ENCODE assay signal across 10 cellular contexts in genomic region chr21:35027558-35028450, GRCh38. TPM values are rescaled to one million over a fixed set of nuclear protein-coding genes. Genes with fewer than 3 reads are reported as not detected.
DNase-seq lines count a peak whose midpoint lies in the region; ATAC-seq and TF ChIP-seq lines count a peak whose summit lies in the region.
"Had no signal": no experiment of that assay in that cellular context is flagged by ENCODE, and none has a peak within 500 bp of the region (broad histone marks: within the 10 kb centered on the region; RNA-seq: fewer than 3 reads in every experiment).

No MANE protein-coding gene starts in this region.

- H3K27me3 ChIP-seq in DND-41 (ENCODE audit: insufficient read depth, low read length, poor library complexity) (no peaks in the 10 kb centered on the region), MG63 (no peaks in the 10 kb centered on the region)

- peak overlapping the region; percentile 80 for H3K4me3 Mint-ChIP-seq in activated CD8-positive, alpha-beta T cell treated with anti-CD3 and anti-CD28 coated beads for 36 hours
- peak overlapping the region in 7 of 8 donors; percentile 79 to 93 (median 90) for H3K4me3 Mint-ChIP-seq in naive B cell

- TF ChIP-seq CTCF in DND-41 (IDR thresholded peaks at IDR 0.05; ENCODE audit: borderline replicate concordance, extremely low read depth, low read length, poor library complexity, severe bottlenecking) = peak; percentile 22
- no peak for TF ChIP-seq CTCF in activated CD8-positive, alpha-beta T cell treated with anti-CD3 and anti-CD28 coated beads for 36 hours (IDR thresholded peaks at IDR 0.05)

- H3K27ac ChIP-seq in DND-41 (ENCODE audit: low read length) = peak overlapping the region; percentile 93
- H3K27ac ChIP-seq: parathyroid adenoma had no signal

- H3K27me3 Mint-ChIP-seq in activated CD8-positive, alpha-beta T cell treated with anti-CD3 and anti-CD28 coated beads for 36 hours = no peaks in the 10 kb centered on the region
- H3K27me3 Mint-ChIP-seq in naive B cell = no peaks in the 10 kb centered on the region

- H4K20me1 ChIP-seq in DND-41 (ENCODE audit: insufficient read depth, low read length) = peaks cover 15% of the 10 kb centered on the region

- H3K9me3 ChIP-seq in DND-41 (ENCODE audit: insufficient read depth, low read length, severe bottlenecking) (no peaks in the 10 kb centered on the region), MG63 (no peaks in the 10 kb centered on the region)

- H3K4me3 ChIP-seq in DND-41 (ENCODE audit: low read depth in 1 of 2, low read length in 2 of 2) = peak overlapping the region; percentile 8 to 54; a peak in 3 of 4 replicates
- no peak overlapping the region for H3K4me3 ChIP-seq in MG63

- POLR2A ChIA-PET in activated CD8-positive, alpha-beta T cell treated with anti-CD3 and anti-CD28 coated beads for 36 hours (lab: Charles Lee) = interaction anchor here (0.9 to 6.1 kb wide), 9 partner anchors 8 to 138 kb away, joined by 3 to 100 read pairs (median 13); partner anchors contain the start of gene RUNX1

- CTCF ChIA-PET in activated CD8-positive, alpha-beta T cell treated with anti-CD3 and anti-CD28 coated beads for 36 hours (lab: Charles Lee) = interaction anchor here (1.4 to 4.9 kb wide), 4 partner anchors 20 to 45 kb away, joined by 5 to 16 read pairs (median 10); no protein-coding TSS in a partner anchor

- intact Hi-C loops in activated CD8-positive, alpha-beta T cell treated with anti-CD3 and anti-CD28 coated beads for 36 hours (cut with micrococcal nuclease) = loop anchor here (2.0 to 5.0 kb wide), 2 partner anchors 17 to 41 kb away; no protein-coding TSS in a partner anchor

- H3K4me2 ChIP-seq in DND-41 (ENCODE audit: insufficient read depth, low read length) = peak overlapping the region; percentile 76

- peaks cover 82% of the 10 kb centered on the region for H3K4me1 Mint-ChIP-seq in activated CD8-positive, alpha-beta T cell treated with anti-CD3 and anti-CD28 coated beads for 36 hours (ENCODE audit: low read depth)
- peaks cover 54 to 77% (median 74%) of the 10 kb centered on the region in 3 donors for H3K4me1 Mint-ChIP-seq in naive B cell

- no peak for ATAC-seq in DND-41 (ENCODE audit: insufficient read depth, low read depth)
- ATAC-seq in activated CD8-positive, alpha-beta T cell treated with anti-CD3 and anti-CD28 coated beads for 36 hours = no peak
- ATAC-seq in naive B cell (ENCODE audit: low read depth in 2 of 2) = no peak
- no peak for ATAC-seq in GM21529 (IDR thresholded peaks at IDR 0.05; ENCODE audit: unreplicated experiment)

- H3K79me2 ChIP-seq in DND-41 (ENCODE audit: insufficient read depth, low read length) = peaks cover 92% of the 10 kb centered on the region
- H3K79me2 ChIP-seq: parathyroid adenoma had no signal

- no peak overlapping the region for H2AFZ ChIP-seq in DND-41 (ENCODE audit: low read depth, low read length)
- H2AFZ ChIP-seq: parathyroid adenoma had no signal

- peaks cover 95% of the 10 kb centered on the region for H3K4me1 ChIP-seq in DND-41 (ENCODE audit: insufficient read depth, low read length)
- H3K4me1 ChIP-seq: parathyroid adenoma had no signal

- in situ Hi-C loops in KBM-7 (cut with MboI; ENCODE audit: low pct_unique_long_range_greater_than_20kb, low sequenced_read_pairs) = no loop called here

- H3K36me3 ChIP-seq in DND-41 (ENCODE audit: insufficient read depth, low read length) (peaks cover 57% of the 10 kb centered on the region), MG63 (no peaks in the 10 kb centered on the region; the same call in 1 of the 2 replicates)

- peak overlapping the region; percentile 97 for H3K27ac Mint-ChIP-seq in activated CD8-positive, alpha-beta T cell treated with anti-CD3 and anti-CD28 coated beads for 36 hours
- peak overlapping the region; percentile 93 to 99 (median 96) for H3K27ac Mint-ChIP-seq in naive B cell

- H3K9ac ChIP-seq in DND-41 (ENCODE audit: low read depth, low read length) = peak overlapping the region; percentile 69
- H3K9ac ChIP-seq: parathyroid adenoma had no signal

- peaks cover 4% of the 10 kb centered on the region for H3K9me3 Mint-ChIP-seq in activated CD8-positive, alpha-beta T cell treated with anti-CD3 and anti-CD28 coated beads for 36 hours
- no peaks in the 10 kb centered on the region for H3K9me3 Mint-ChIP-seq in naive B cell

- peaks cover 14% of the 10 kb centered on the region for H3K36me3 Mint-ChIP-seq in activated CD8-positive, alpha-beta T cell treated with anti-CD3 and anti-CD28 coated beads for 36 hours (ENCODE audit: low read depth)
- H3K36me3 Mint-ChIP-seq in naive B cell = peaks cover 4 to 8% of the 10 kb centered on the region in 2 donors

- DNase-seq in DND-41 (peak; percentile 37), KBM-7 (peak; percentile 37), naive B cell (no peak), medulla oblongata (ENCODE audit: extremely low spot score) (no peak), COR-L47 (lab: John Stamatoyannopoulos, UW) (no peak), MG63 (no peak)
- DNase-seq in activated CD8-positive, alpha-beta T cell treated with anti-CD3 and anti-CD28 coated beads for 36 hours = peak; percentile 46
- DNase-seq: NCI-H1694 had no signal

RNA-seq across cellular contexts. Expression of gene RUNX1, which starts 21.3 kb away (rescaled TPM):
- total RNA-seq in activated CD8-positive, alpha-beta T cell treated with anti-CD3 and anti-CD28 coated beads for 36 hours = 10 to 100 TPM; 18.7 to 19.0 TPM
- polyA plus RNA-seq in naive B cell (ENCODE audit: low read depth in 6 of 6) = 10 to 100 TPM in 5 of 6 donors, 1 to 10 TPM in 1; 8.8 to 20.7 (median 14.6) TPM
- 2.2 and 5.3 TPM in 2 replicates for total RNA-seq in MG63 (2014; rRNA removed; shearing (Covaris generic); ENCODE audit: low replicate concordance)

Comparison
In these comparisons a context has a peak if more than half of its experiments do, and no peak if none do; other contexts are left out.
1. DNase-seq: peak in DND-41 (single experiment), KBM-7 (single experiment) and activated CD8-positive, alpha-beta T cell treated with anti-CD3 and anti-CD28 coated beads for 36 hours (single experiment); none in naive B cell (single experiment), medulla oblongata (single experiment), COR-L47 (single experiment) and MG63 (single experiment).